ENCODE assay signal across 32 cellular contexts in the genomic region with DNA sequence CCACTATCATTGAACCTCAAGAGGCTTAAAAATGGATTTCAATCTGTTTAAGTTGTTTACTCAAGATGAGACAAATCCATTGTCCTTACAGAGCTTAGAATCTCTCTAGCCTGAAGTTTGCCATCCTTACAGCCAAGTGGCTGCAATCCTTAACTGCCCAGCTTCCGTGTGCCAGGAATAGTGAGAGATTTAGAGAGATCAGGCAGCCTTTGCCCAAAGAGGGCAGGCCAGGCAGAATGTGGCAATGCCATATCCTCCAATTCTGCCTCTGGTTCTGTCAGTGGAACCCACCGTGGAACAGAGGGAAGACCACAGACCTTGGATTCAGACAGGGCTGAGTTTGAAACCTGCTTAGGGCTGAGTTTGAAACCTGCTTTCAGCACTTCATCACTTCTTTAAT.
"Had no signal": no experiment of that assay in that cellular context is flagged by ENCODE, and none has a peak within 500 bp of the region (broad histone marks: within the 10 kb centered on the region; RNA-seq: fewer than 3 reads in every experiment).

No MANE protein-coding gene starts in this region.

- H3K9me3 Mint-ChIP-seq: activated B cell treated with CpG ODN at 0.5 μM for 24 hours; activated CD4-positive, alpha-beta T cell treated with anti-CD3 and anti-CD28 coated beads, Interleukin-2, amount 10 ng/mL, durations not matched to agents 7 days and 5 days; activated naive CD4-positive, alpha-beta T cell treated with anti-CD3 and anti-CD28 coated beads, Interleukin-2, amount 50 U/mL, for 24 hours; activated naive CD8-positive, alpha-beta T cell treated with anti-CD3 and anti-CD28 coated beads, Interleukin-2, amount 10 ng/mL, durations not matched to agents 7 days and 5 days; activated T-cell treated with anti-CD3 and anti-CD28 coated beads, Interleukin-2, amount 50 U/mL, for 24 hours; activated T-helper 2 cell treated with anti-CD3 and anti-CD28 coated beads, Interferon-gamma antibody, Interleukin-2, Interleukin-4, amounts not matched to agents 10 μg/mL and 5 μg/mL and 100 μg/mL, durations not matched to agents 14 hours and 24 hours and 36 hours had no signal

- H3K4me3 Mint-ChIP-seq: activated B cell treated with CpG ODN at 0.5 μM for 24 hours; activated CD4-positive, alpha-beta T cell treated with anti-CD3 and anti-CD28 coated beads, Interleukin-2, amount 10 ng/mL, durations not matched to agents 7 days and 5 days; activated CD8-positive, alpha-beta T cell treated with anti-CD3 and anti-CD28 coated beads, Interleukin-2, amount 10 ng/mL, durations not matched to agents 7 days and 5 days; activated naive CD4-positive, alpha-beta T cell treated with anti-CD3 and anti-CD28 coated beads, Interleukin-2, amount 50 U/mL, for 24 hours; activated naive CD8-positive, alpha-beta T cell treated with anti-CD3 and anti-CD28 coated beads, Interleukin-2, amount 10 ng/mL, durations not matched to agents 7 days and 5 days; activated T-cell treated with anti-CD3 and anti-CD28 coated beads, Interleukin-2, amount 50 U/mL, for 24 hours had no signal

- H3K27ac ChIP-seq: body of pancreas, breast epithelium, Peyer's patch, VCaP had no signal

- H3K27me3 ChIP-seq: body of pancreas, breast epithelium, Peyer's patch had no signal

- H3K36me3 Mint-ChIP-seq: activated naive CD4-positive, alpha-beta T cell treated with anti-CD3 and anti-CD28 coated beads, Interleukin-2, amount 50 U/mL, for 24 hours; activated naive CD8-positive, alpha-beta T cell treated with anti-CD3 and anti-CD28 coated beads, Interleukin-2, amount 10 ng/mL, durations not matched to agents 7 days and 5 days had no signal

- H3K4me1 Mint-ChIP-seq: activated B cell treated with CpG ODN at 0.5 μM for 24 hours; activated CD4-positive, alpha-beta T cell treated with anti-CD3 and anti-CD28 coated beads, Interleukin-2, amount 10 ng/mL, durations not matched to agents 7 days and 5 days; activated naive CD4-positive, alpha-beta T cell treated with anti-CD3 and anti-CD28 coated beads, Interleukin-2, amount 50 U/mL, for 24 hours; activated naive CD8-positive, alpha-beta T cell treated with anti-CD3 and anti-CD28 coated beads, Interleukin-2, amount 10 ng/mL, durations not matched to agents 7 days and 5 days had no signal

- H3K4me3 ChIP-seq: body of pancreas, breast epithelium, Peyer's patch had no signal

- FAIRE-seq: astrocyte had no signal

- H3K4me1 ChIP-seq: breast epithelium, Peyer's patch had no signal

- H3K36me3 ChIP-seq: breast epithelium, Peyer's patch had no signal

- H3K27me3 Mint-ChIP-seq: activated naive CD8-positive, alpha-beta T cell treated with anti-CD3 and anti-CD28 coated beads, Interleukin-2, amount 10 ng/mL, durations not matched to agents 7 days and 5 days had no signal

- DNase-seq: activated B cell treated with CpG ODN at 0.5 μM for 24 hours; activated CD4-positive, alpha-beta T cell treated with anti-CD3 and anti-CD28 coated beads for 1 hour; activated CD4-positive, alpha-beta T cell treated with anti-CD3 and anti-CD28 coated beads, Interleukin-2, amount 10 ng/mL, durations not matched to agents 7 days and 5 days; activated CD4-positive, alpha-beta T cell treated with anti-CD3 and anti-CD28 coated beads, Interleukin-2, amount 50 U/mL, for 48 hours; activated CD8-positive, alpha-beta T cell treated with anti-CD3 and anti-CD28 coated beads, Interleukin-2, amount 10 ng/mL, durations not matched to agents 7 days and 5 days; activated gamma-delta T cell; activated naive CD4-positive, alpha-beta T cell treated with Interleukin-2 at 50 U/mL for 16 hours; activated naive CD8-positive, alpha-beta T cell treated with anti-CD3 and anti-CD28 coated beads, Interleukin-2, amount 10 ng/mL, durations not matched to agents 7 days and 5 days; activated T-cell treated with anti-CD3 and anti-CD28 coated beads, Interleukin-2, amount 50 U/mL, for 24 hours; body of pancreas; cortex of kidney; Karpas-422; NCI-H1105; NCI-H1417 treated with DMSO at 0.1 percent for 48 hours; NCI-H187 treated with DMSO at 0.1 percent for 48 hours; NCI-H2081; NCI-H345; NCI-H510A; NCI-H69; NK-92 treated with Interleukin-12 subunit alpha and Interleukin-12 subunit beta, amount 100 ng/mL, for 24 hours; PC-3; Peyer's patch; RPMI8226; T-helper 1 cell; T-helper 2 cell; T-helper 9 cell had no signal

- H3K9me3 ChIP-seq: body of pancreas, Peyer's patch had no signal

- ATAC-seq: activated CD8-positive, alpha-beta T cell treated with anti-CD3 and anti-CD28 coated beads, Interleukin-2, amount 10 ng/mL, durations not matched to agents 7 days and 5 days; body of pancreas; PC-3; SK-N-SH treated with all-trans-retinoic acid at 6 μM for 48 hours had no signal

- H3K27ac Mint-ChIP-seq: activated B cell treated with CpG ODN at 0.5 μM for 24 hours; activated CD4-positive, alpha-beta T cell treated with anti-CD3 and anti-CD28 coated beads, Interleukin-2, amount 10 ng/mL, durations not matched to agents 7 days and 5 days; activated CD8-positive, alpha-beta T cell treated with anti-CD3 and anti-CD28 coated beads, Interleukin-2, amount 10 ng/mL, durations not matched to agents 7 days and 5 days; activated naive CD4-positive, alpha-beta T cell treated with anti-CD3 and anti-CD28 coated beads, Interleukin-2, amount 50 U/mL, for 24 hours; activated naive CD8-positive, alpha-beta T cell treated with anti-CD3 and anti-CD28 coated beads, Interleukin-2, amount 10 ng/mL, durations not matched to agents 7 days and 5 days; activated T-cell treated with anti-CD3 and anti-CD28 coated beads, Interleukin-2, amount 50 U/mL, for 24 hours; activated T-helper 2 cell treated with anti-CD3 and anti-CD28 coated beads, Interferon-gamma antibody, Interleukin-2, Interleukin-4, amounts not matched to agents 10 μg/mL and 5 μg/mL and 100 μg/mL, durations not matched to agents 14 hours and 24 hours and 36 hours had no signal
